8 cellular contexts compared by ENCODE assay signal in genomic region chr6:137031122-137031521, GRCh38. TPM values are rescaled to one million over a fixed set of nuclear protein-coding genes. Genes with fewer than 3 reads are reported as not detected.
"Had no signal": no experiment of that assay in that cellular context is flagged by ENCODE, and none has a peak within 500 bp of the region (broad histone marks: within the 10 kb centered on the region; RNA-seq: fewer than 3 reads in every experiment).

No MANE protein-coding gene starts in this region.

- H3K9me3 Mint-ChIP-seq: GM23338, H9 had no signal

- ATAC-seq: GM23338, K562 had no signal

- H3K4me1 Mint-ChIP-seq: GM23338, H9 had no signal

- FAIRE-seq: H1, H54, HTR-8/SVneo, K562 had no signal

- H3K27ac Mint-ChIP-seq: GM23338, H9 had no signal

- DNase-seq: H9, HCEC 1CT, IMR-90 had no signal

- H3K4me3 Mint-ChIP-seq: GM23338, H9 had no signal

RNA-seq across cellular contexts. Expression of gene IL20RA, which starts 13.6 kb away (rescaled TPM):
- total RNA-seq: IMR-90, K562 had no signal
- polyA plus RNA-seq: K562 had no signal
